In the genomic region with DNA sequence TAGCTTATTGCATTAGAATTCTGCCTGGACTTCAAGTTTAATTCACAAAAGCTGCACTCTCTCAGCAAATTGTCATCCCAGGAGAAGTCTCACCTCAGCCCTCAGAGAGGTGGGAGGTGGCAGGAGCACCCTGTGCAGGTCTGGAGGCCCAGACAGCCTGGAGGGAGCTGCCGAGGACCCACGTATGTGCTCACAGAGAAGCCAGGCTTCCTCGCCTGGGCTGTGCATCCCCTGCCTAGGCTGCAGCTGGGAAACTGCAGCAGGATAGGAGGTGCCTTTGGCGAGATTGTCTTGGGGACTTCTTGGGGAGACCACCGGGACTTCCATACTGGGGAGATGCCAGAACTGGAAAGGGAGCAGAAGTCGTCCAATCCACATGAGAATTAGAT, we compare ENCODE assay signal across 14 cellular contexts. TPM values are rescaled to one million over a fixed set of nuclear protein-coding genes. Genes with fewer than 3 reads are reported as not detected.
DNase-seq lines count a peak whose midpoint lies in the region; TF ChIP-seq lines count a peak whose summit lies in the region.
"Had no signal": no experiment of that assay in that cellular context is flagged by ENCODE, and none has a peak within 500 bp of the region (broad histone marks: within the 10 kb centered on the region; RNA-seq: fewer than 3 reads in every experiment).

No MANE protein-coding gene starts in this region.

- H3K36me3 Mint-ChIP-seq in T-helper 1 cell treated with Interleukin-12 subunit alpha and Interleukin-12 subunit beta and Interleukin-4 antibody, amounts not matched to agents 30 μg/mL and 1 μg/mL, for 36 hours (ENCODE audit: low read depth): peaks cover 3% of the 10 kb centered on the region
- no peaks in the 10 kb centered on the region for H3K36me3 Mint-ChIP-seq in IgD-negative memory B cell
- H3K36me3 Mint-ChIP-seq in nephron progenitor cell (ENCODE audit: low read depth): no peaks in the 10 kb centered on the region

- H3K27ac ChIP-seq in angular gyrus (ENCODE audit: low read depth, low read length): peak overlapping the region; percentile 62

- H3K9me3 Mint-ChIP-seq in T-helper 1 cell treated with Interleukin-12 subunit alpha and Interleukin-12 subunit beta and Interleukin-4 antibody, amounts not matched to agents 30 μg/mL and 1 μg/mL, for 36 hours: no peaks in the 10 kb centered on the region
- H3K9me3 Mint-ChIP-seq in IgD-negative memory B cell: no peaks in the 10 kb centered on the region
- no peaks in the 10 kb centered on the region for H3K9me3 Mint-ChIP-seq in nephron progenitor cell
- H3K9me3 Mint-ChIP-seq: dendritic cell treated with granulocyte-macrophage colony-stimulating factor and Interleukin-4, amounts not matched to agents 40 ng/mL and 50 ng/mL, for 4 days had no signal

- H3K4me1 Mint-ChIP-seq in T-helper 1 cell treated with Interleukin-12 subunit alpha and Interleukin-12 subunit beta and Interleukin-4 antibody, amounts not matched to agents 30 μg/mL and 1 μg/mL, for 36 hours (ENCODE audit: low read depth): peaks cover 21% of the 10 kb centered on the region
- H3K4me1 Mint-ChIP-seq in IgD-negative memory B cell (peaks cover 22 to 31% (median 25%) of the 10 kb centered on the region in 3 donors), nephron progenitor cell (peaks cover 42% of the 10 kb centered on the region)

- H3K27me3 Mint-ChIP-seq in T-helper 1 cell treated with Interleukin-12 subunit alpha and Interleukin-12 subunit beta and Interleukin-4 antibody, amounts not matched to agents 30 μg/mL and 1 μg/mL, for 36 hours (ENCODE audit: low read depth): peaks cover 9% of the 10 kb centered on the region
- H3K27me3 Mint-ChIP-seq in IgD-negative memory B cell: no peaks in the 10 kb centered on the region
- H3K27me3 Mint-ChIP-seq in nephron progenitor cell (ENCODE audit: low read depth, poor library complexity): peaks cover 64% of the 10 kb centered on the region

- TF ChIP-seq CTCF in nephron progenitor cell (IDR thresholded peaks at IDR 0.05): no peak

- peak overlapping the region; percentile 45 for H3K4me3 Mint-ChIP-seq in T-helper 1 cell treated with Interleukin-12 subunit alpha and Interleukin-12 subunit beta and Interleukin-4 antibody, amounts not matched to agents 30 μg/mL and 1 μg/mL, for 36 hours
- H3K4me3 Mint-ChIP-seq in IgD-negative memory B cell (peak overlapping the region; percentile 37 to 85 (median 72)), nephron progenitor cell (peak overlapping the region; percentile 77)

- H3K27ac Mint-ChIP-seq in T-helper 1 cell treated with Interleukin-12 subunit alpha and Interleukin-12 subunit beta and Interleukin-4 antibody, amounts not matched to agents 30 μg/mL and 1 μg/mL, for 36 hours: no peak overlapping the region
- peak overlapping the region in 2 of 3 donors; percentile 76 to 89 for H3K27ac Mint-ChIP-seq in IgD-negative memory B cell
- H3K27ac Mint-ChIP-seq in nephron progenitor cell: no peak overlapping the region
- H3K27ac Mint-ChIP-seq: dendritic cell treated with granulocyte-macrophage colony-stimulating factor and Interleukin-4, amounts not matched to agents 40 ng/mL and 50 ng/mL, for 4 days had no signal

- no peak for DNase-seq in T-helper 1 cell
- DNase-seq in nephron progenitor cell: no peak
- no peak for DNase-seq in activated gamma-delta T cell treated with Interleukin-2 at 50 U/mL for 16 hours
- no peak for DNase-seq in middle frontal gyrus (ENCODE audit: extremely low spot score, low spot score)
- DNase-seq in NOMO-1 treated with DMSO at 0.1 percent for 48 hours (lab: John Stamatoyannopoulos, UW; ENCODE audit: unreplicated experiment): no peak
- DNase-seq: HCEC 1CT, NCI-H1092, NCI-H510A, Right ventricle myocardium superior, upper lobe of right lung had no signal

RNA-seq across cellular contexts. Expression of gene CPNE6, which starts 8.8 kb away (rescaled TPM):
- not detected for polyA plus RNA-seq in IgD-negative memory B cell

RNA-seq across cellular contexts. Expression of gene PCK2, which starts 14.0 kb away (rescaled TPM):
- polyA plus RNA-seq in IgD-negative memory B cell: 50.2 TPM

RNA-seq across cellular contexts. Expression of gene CARMIL3, which starts 28.3 kb away (rescaled TPM):
- 0.35 TPM for polyA plus RNA-seq in IgD-negative memory B cell

RNA-seq across cellular contexts. Expression of gene DCAF11, which starts 34.4 kb away (rescaled TPM):
- polyA plus RNA-seq in IgD-negative memory B cell: 74.5 TPM

RNA-seq across cellular contexts. Expression of gene NRL, which starts 34.6 kb away (rescaled TPM):
- polyA plus RNA-seq in IgD-negative memory B cell: 2.6 TPM

Comparison
In these comparisons a context has a peak if more than half of its experiments do, and no peak if none do; other contexts are left out.
1. H3K27ac Mint-ChIP-seq: peak in IgD-negative memory B cell (2 of 3); none in T-helper 1 cell treated with Interleukin-12 subunit alpha and Interleukin-12 subunit beta and Interleukin-4 antibody, amounts not matched to agents 30 μg/mL and 1 μg/mL, for 36 hours (single experiment) and nephron progenitor cell (single experiment).
2. Peak in every context shown above with its lines, with median percentiles within 50 percentile points of each other: H3K4me3 Mint-ChIP-seq.